In the genomic region with DNA sequence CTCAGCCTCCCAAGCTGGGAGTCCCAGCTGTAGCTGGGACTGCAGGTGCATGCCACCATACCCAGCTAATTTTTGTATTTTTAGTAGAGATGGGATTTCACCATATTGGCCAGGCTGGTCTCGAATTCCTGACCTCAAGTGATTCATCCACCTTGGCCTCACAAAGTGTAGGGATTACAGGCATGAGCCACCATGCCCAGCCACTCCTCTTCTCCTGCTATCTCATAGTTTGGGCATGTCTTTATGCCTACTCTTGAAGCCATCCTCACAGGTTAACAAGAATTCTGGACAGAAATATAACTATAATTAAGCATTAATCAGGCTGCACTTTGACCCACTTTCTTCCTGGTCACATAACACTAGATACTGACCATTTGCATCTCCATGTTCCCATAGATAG, we compare ENCODE assay signal across 18 cellular contexts. TPM values are rescaled to one million over a fixed set of nuclear protein-coding genes. Genes with fewer than 3 reads are reported as not detected.
DNase-seq lines count a peak whose midpoint lies in the region; ATAC-seq and TF ChIP-seq lines count a peak whose summit lies in the region.
"Had no signal": no experiment of that assay in that cellular context is flagged by ENCODE, and none has a peak within 500 bp of the region (broad histone marks: within the 10 kb centered on the region; RNA-seq: fewer than 3 reads in every experiment).

No MANE protein-coding gene starts in this region.

- H2AFZ ChIP-seq in GM23248 (no peak overlapping the region), H9 (ENCODE audit: low read length) (no peak overlapping the region)

- H3K9me3 ChIP-seq in GM23248 (ENCODE audit: low read depth), result no peaks in the 10 kb centered on the region
- no peaks in the 10 kb centered on the region for H3K9me3 ChIP-seq in MG63
- no peaks in the 10 kb centered on the region for H3K9me3 ChIP-seq in H9 (ENCODE audit: control insufficient read depth, low read depth, low read length)
- H3K9me3 ChIP-seq: HAP-1, SJCRH30 had no signal

- no peak overlapping the region for H4K8ac ChIP-seq in H9 (replicated peaks; ENCODE audit: insufficient read length, low read depth, low read length)

- no peaks in the 10 kb centered on the region for H3F3A ChIP-seq in GM23248 (ENCODE audit: insufficient read depth)

- H4K20me1 ChIP-seq in GM23248 (ENCODE audit: insufficient read depth), result no peaks in the 10 kb centered on the region
- H4K20me1 ChIP-seq in H9 (ENCODE audit: control insufficient read depth, insufficient read depth, insufficient read length), result no peaks in the 10 kb centered on the region

- H3K14ac ChIP-seq in H9 (ENCODE audit: insufficient read depth, low read length), result no peak overlapping the region

- peaks cover 13% of the 10 kb centered on the region for H3K4me1 Mint-ChIP-seq in central memory CD8-positive, alpha-beta T cell
- H3K4me1 Mint-ChIP-seq in H9, result peaks cover 9 to 11% of the 10 kb centered on the region in 2 experiments

- H3K36me3 ChIP-seq in GM23248 (ENCODE audit: low read depth) (no peaks in the 10 kb centered on the region), MG63 (no peaks in the 10 kb centered on the region)
- H3K36me3 ChIP-seq: HAP-1, SJCRH30 had no signal

- H3K79me1 ChIP-seq in H9 (ENCODE audit: insufficient read depth, low read depth, low read length, poor library complexity, severe bottlenecking), result no peaks in the 10 kb centered on the region

- no peak overlapping the region for H2BK5ac ChIP-seq in H9 (ENCODE audit: insufficient read length, low read length)

- in situ Hi-C loops in GM23248 (cut with MboI), result no loop called here

- no peak overlapping the region for H2BK20ac ChIP-seq in H9 (ENCODE audit: low read depth, low read length, poor library complexity, severe bottlenecking)

- H3K18ac ChIP-seq in H9 (ENCODE audit: insufficient read length, low read depth, low read length), result no peak overlapping the region

- no peak for TF ChIP-seq CTCF in H9 (conservative IDR thresholded peaks at IDR 0.05)

- H3K4me2 ChIP-seq in GM23248 (ENCODE audit: unreplicated experiment), result no peak overlapping the region
- no peak overlapping the region for H3K4me2 ChIP-seq in H9 (ENCODE audit: insufficient read depth, insufficient read length, low read length)

- H3K27ac Mint-ChIP-seq in central memory CD8-positive, alpha-beta T cell (ENCODE audit: low read depth), result peak overlapping the region; percentile 1
- H3K27ac Mint-ChIP-seq in H9, result no peak overlapping the region
- H3K27ac Mint-ChIP-seq: IgD-negative memory B cell had no signal

- H3K9me3 Mint-ChIP-seq in central memory CD8-positive, alpha-beta T cell, result no peaks in the 10 kb centered on the region
- no peaks in the 10 kb centered on the region; a peak in 2 of 5 replicates for H3K9me3 Mint-ChIP-seq in H9
- H3K9me3 Mint-ChIP-seq: IgD-negative memory B cell had no signal

- H3K79me2 ChIP-seq in GM23248 (ENCODE audit: insufficient read depth), result no peaks in the 10 kb centered on the region
- H3K79me2 ChIP-seq in H9 (ENCODE audit: insufficient read depth, low read length), result no peaks in the 10 kb centered on the region

- H3K4me1 ChIP-seq in GM23248 (ENCODE audit: insufficient read depth) (no peaks in the 10 kb centered on the region), H9 (ENCODE audit: insufficient read depth, low read length) (no peaks in the 10 kb centered on the region)
- H3K4me1 ChIP-seq: HAP-1 had no signal

- no peaks in the 10 kb centered on the region for H3K36me3 Mint-ChIP-seq in central memory CD8-positive, alpha-beta T cell (ENCODE audit: insufficient read depth)
- H3K36me3 Mint-ChIP-seq in H9 (ENCODE audit: insufficient read depth in 1 of 3, low read depth in 3 of 3), result peaks cover 0 to 2% (median 0%) of the 10 kb centered on the region in 3 experiments; a peak in 2 of 7 replicates

- WGBS in GM23248 (ENCODE audit: low coverage in 1 of 2, low lambda C conversion rate in 2 of 2, missing lambda C conversion rate in 2 of 2), 2 experiments, result 0 to 5% methylated on average over 1 of the region's 1 CpG
- WGBS in H9 (ENCODE audit: extremely low coverage, insufficient read length, low lambda C conversion rate), result no CpG with 5 or more reads among the region's 1 CpG

- H3K23me2 ChIP-seq in H9 (ENCODE audit: insufficient read length, low read depth, low read length, poor library complexity, severe bottlenecking), result no peaks in the 10 kb centered on the region

- H3K9me2 ChIP-seq in GM23248 (ENCODE audit: insufficient read depth), result no peaks in the 10 kb centered on the region

- no peak overlapping the region for H3K23ac ChIP-seq in H9 (ENCODE audit: insufficient read length, low read depth, low read length)

- no peak for ATAC-seq in central memory CD8-positive, alpha-beta T cell (replicated peaks; ENCODE audit: extremely low read depth, poor library complexity, severe bottlenecking)
- ATAC-seq in HG02798 (IDR thresholded peaks at IDR 0.05; ENCODE audit: poor library complexity, unreplicated experiment), result no peak

- H2BK15ac ChIP-seq in H9 (ENCODE audit: low read depth, low read length), result no peak overlapping the region

- no peak overlapping the region for H3K27ac ChIP-seq in GM23248
- H3K27ac ChIP-seq in H9 (ENCODE audit: insufficient read length, low read depth, low read length), result no peak overlapping the region
- H3K27ac ChIP-seq: HL-60, SJCRH30 had no signal

- H3K27me3 ChIP-seq in GM23248 (replicated peaks; ENCODE audit: insufficient read depth) (no peaks in the 10 kb centered on the region), MG63 (no peaks in the 10 kb centered on the region), H9 (ENCODE audit: insufficient read depth, low read length) (no peaks in the 10 kb centered on the region)
- H3K27me3 ChIP-seq: SJCRH30 had no signal

- H2BK120ac ChIP-seq in H9 (ENCODE audit: low read depth, low read length, poor library complexity, severe bottlenecking), result no peak overlapping the region

- H4K5ac ChIP-seq in H9 (ENCODE audit: insufficient read length, low read depth, low read length), result no peak overlapping the region

- no peak overlapping the region for H3K4ac ChIP-seq in H9 (ENCODE audit: low read depth, low read length)

- H3K9ac ChIP-seq in GM23248 (no peak overlapping the region), H9 (ENCODE audit: extremely low read depth, insufficient read length, low read length) (no peak overlapping the region)

- no peak overlapping the region for H3K56ac ChIP-seq in H9 (ENCODE audit: insufficient read length, low read depth, low read length)

- H3K4me3 ChIP-seq in GM23248 (no peak overlapping the region), MG63 (no peak overlapping the region)
- H3K4me3 ChIP-seq: HAP-1, SJCRH30 had no signal

- H3T11ph ChIP-seq in H9 (ENCODE audit: low read length), result no peak overlapping the region

- H3K4me3 Mint-ChIP-seq in central memory CD8-positive, alpha-beta T cell, result no peak overlapping the region
- H3K4me3 Mint-ChIP-seq in H9, result no peak overlapping the region
- H3K4me3 Mint-ChIP-seq: IgD-negative memory B cell had no signal

- H2AK5ac ChIP-seq in H9 (ENCODE audit: insufficient read length, low read length), result no peak overlapping the region

- H2BK12ac ChIP-seq in H9 (ENCODE audit: insufficient read length, low read depth, low read length), result no peak overlapping the region

- peak; percentile 19 for DNase-seq in GM23248
- peak; percentile 8 for DNase-seq in MG63
- no peak for DNase-seq in central memory CD8-positive, alpha-beta T cell (ENCODE audit: low spot score in 2 of 2)
- DNase-seq in myocyte (ENCODE audit: low read depth), result peak; percentile 38
- DNase-seq in NCI-H510A (lab: John Stamatoyannopoulos, UW), result no peak
- DNase-seq in H9, result no peak
- DNase-seq: ACHN, GDM1, Karpas-422, NCI-H1105 treated with DMSO at 0.1 percent for 48 hours, NCI-H1694, NCI-H524, NCI-H82, SJCRH30 had no signal

- H4K91ac ChIP-seq in H9 (ENCODE audit: insufficient read length, low read depth, low read length), result no peak overlapping the region

- H3K27me3 Mint-ChIP-seq in central memory CD8-positive, alpha-beta T cell, result no peaks in the 10 kb centered on the region
- no peaks in the 10 kb centered on the region; the same call in 1 of the 2 replicates for H3K27me3 Mint-ChIP-seq in H9 (ENCODE audit: low read depth)

RNA-seq across cellular contexts. Expression of gene C10orf67, which starts 28.6 kb away (rescaled TPM):
- total RNA-seq in GM23248 (2014; rRNA removed; shearing (Covaris generic)), result under 0.01 and 0.25 TPM in 2 replicates
- 0.76 and 1.1 TPM in 2 replicates for polyA plus RNA-seq in GM23248 (2016; fragmentation: Nextera tagmentation; extraction: Ambion mirVana)
- total RNA-seq in MG63 (2014; rRNA removed; shearing (Covaris generic); ENCODE audit: low replicate concordance), result not detected in 2 replicates
- not detected in 2 replicates for total RNA-seq in myocyte
- polyA plus RNA-seq in myocyte (2012), result not detected
- total RNA-seq in H9 (2021), result not detected in 2 replicates
- polyA plus RNA-seq: IgD-negative memory B cell had no signal

Comparison
In these comparisons a context has a peak if more than half of its experiments do, and no peak if none do; other contexts are left out.
1. DNase-seq: peak in GM23248 (single experiment), MG63 (single experiment) and myocyte (single experiment); none in central memory CD8-positive, alpha-beta T cell (0 of 2), NCI-H510A (single experiment) and H9 (single experiment).